8 cellular contexts compared by ENCODE assay signal in the genomic region with DNA sequence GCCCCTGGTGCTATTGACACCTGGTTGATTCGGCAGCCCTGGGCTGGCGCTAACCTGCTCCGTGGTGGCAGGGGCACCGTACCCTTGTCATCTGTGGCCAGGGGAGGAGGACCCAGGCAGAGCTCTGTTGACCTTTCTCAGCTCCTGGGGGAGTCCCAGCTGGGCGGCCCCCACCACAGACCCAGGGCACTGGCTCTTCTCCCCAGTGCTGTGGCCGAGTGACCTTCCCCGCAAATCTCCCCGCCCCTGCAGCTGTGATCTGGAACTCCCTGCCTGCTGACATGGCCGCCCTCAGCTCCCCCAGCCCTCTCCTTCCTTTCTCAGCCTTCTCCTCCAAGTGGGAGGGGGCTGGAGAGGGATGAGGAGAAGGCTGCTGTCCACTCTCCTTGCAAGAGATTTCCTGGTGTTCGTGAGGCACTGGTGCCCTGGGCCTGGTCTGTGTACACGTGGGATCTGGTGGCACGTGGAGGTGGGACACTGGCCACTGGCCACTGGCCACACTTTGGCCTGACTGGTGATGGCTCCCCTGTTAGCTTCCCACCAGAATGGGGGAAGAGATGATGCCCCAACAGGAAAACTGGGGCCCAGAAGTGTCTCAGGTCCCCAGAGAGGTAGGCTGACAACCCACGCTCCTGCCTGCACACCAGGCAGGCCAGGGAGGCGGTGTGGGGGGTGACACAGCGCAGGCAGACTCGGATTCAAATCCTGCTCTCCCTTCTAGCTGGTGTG. TPM values are rescaled to one million over a fixed set of nuclear protein-coding genes. Genes with fewer than 3 reads are reported as not detected.
DNase-seq lines count a peak whose midpoint lies in the region; ATAC-seq and TF ChIP-seq lines count a peak whose summit lies in the region.

No MANE protein-coding gene starts in this region.

- peaks cover 4% of the 10 kb centered on the region for H3K36me3 Mint-ChIP-seq in activated naive CD4-positive, alpha-beta T cell treated with anti-CD3 and anti-CD28 coated beads, Interleukin-2, amount 50 U/mL, for 24 hours

- WGBS in liver = 86% methylated on average over 16 of the region's 16 CpGs
- 82% methylated on average over 16 of the region's 16 CpGs for WGBS in thymus

- H3K4me3 Mint-ChIP-seq in activated naive CD4-positive, alpha-beta T cell treated with anti-CD3 and anti-CD28 coated beads, Interleukin-2, amount 50 U/mL, for 24 hours = peak overlapping the region; percentile 82

- H3K4me1 Mint-ChIP-seq in activated naive CD4-positive, alpha-beta T cell treated with anti-CD3 and anti-CD28 coated beads, Interleukin-2, amount 50 U/mL, for 24 hours = peaks cover 86% of the 10 kb centered on the region

- H3K36me3 ChIP-seq in liver (ENCODE audit: control insufficient read depth in 4 of 4, insufficient read depth in 3 of 4, low read depth in 1 of 4, low read length in 3 of 4) (no peaks in the 10 kb centered on the region), thymus (ENCODE audit: control insufficient read depth, insufficient read depth) (peaks cover 21% of the 10 kb centered on the region)

- no peaks in the 10 kb centered on the region for H3K27me3 Mint-ChIP-seq in activated naive CD4-positive, alpha-beta T cell treated with anti-CD3 and anti-CD28 coated beads, Interleukin-2, amount 50 U/mL, for 24 hours

- DNase-seq in activated effector memory CD4-positive, alpha-beta T cell treated with anti-CD3 and anti-CD28 coated beads, Interleukin-2, amount 50 U/mL, for 16 hours = peak; percentile 74
- no peak for DNase-seq in activated effector memory CD4-positive, alpha-beta T cell treated with Interleukin-2 at 50 U/mL for 16 hours
- DNase-seq in SIG-M5 treated with dmso at 0.1 percent for 504 hours (lab: John Stamatoyannopoulos, UW; ENCODE audit: unreplicated experiment) (no peak), amniotic stem cell (lab: John Stamatoyannopoulos, UW) (no peak)

- H3K27me3 ChIP-seq in liver (ENCODE audit: control insufficient read depth in 4 of 4, insufficient read depth in 4 of 4, low read length in 3 of 4) = no peaks in the 10 kb centered on the region
- H3K27me3 ChIP-seq in thymus (ENCODE audit: control insufficient read depth, insufficient read depth) = no peaks in the 10 kb centered on the region

- H3K27ac ChIP-seq in liver (ENCODE audit: low read depth in 1 of 2, low read length in 2 of 2) = peak overlapping the region; percentile 66 to 80
- peak overlapping the region; percentile 78 for H3K27ac ChIP-seq in thymus (ENCODE audit: low read depth)

- H3K9me3 Mint-ChIP-seq in activated naive CD4-positive, alpha-beta T cell treated with anti-CD3 and anti-CD28 coated beads, Interleukin-2, amount 50 U/mL, for 24 hours = no peaks in the 10 kb centered on the region

- H3K4me1 ChIP-seq in liver (ENCODE audit: control insufficient read depth in 4 of 4, insufficient read depth in 4 of 4, low read length in 3 of 4) (peaks cover 0 to 5% (median 0%) of the 10 kb centered on the region in 4 donors), thymus (ENCODE audit: control insufficient read depth, insufficient read depth, low read length) (peaks cover 50% of the 10 kb centered on the region)

- peak overlapping the region; percentile 100 for H3K27ac Mint-ChIP-seq in activated naive CD4-positive, alpha-beta T cell treated with anti-CD3 and anti-CD28 coated beads, Interleukin-2, amount 50 U/mL, for 24 hours

- no peak for TF ChIP-seq CTCF in liver (IDR thresholded peaks at IDR 0.05; ENCODE audit: low read depth, low read length, missing input control)

- no peaks in the 10 kb centered on the region for H3K9me3 ChIP-seq in liver (ENCODE audit: control insufficient read depth in 4 of 4, low read length in 3 of 4)
- no peaks in the 10 kb centered on the region for H3K9me3 ChIP-seq in thymus (ENCODE audit: control insufficient read depth)

- H3K9ac ChIP-seq in liver (ENCODE audit: low read depth in 1 of 2, low read length in 2 of 2) = no peak overlapping the region

- no peak for ATAC-seq in GM19452 (IDR thresholded peaks at IDR 0.05; ENCODE audit: unreplicated experiment)

- no peak for TF ChIP-seq RAD21 in liver (IDR thresholded peaks at IDR 0.05)

- H3K4me3 ChIP-seq in liver (ENCODE audit: low read depth in 1 of 3, low read length in 3 of 3) (no peak overlapping the region), thymus (ENCODE audit: low read length) (no peak overlapping the region)

TF ChIP-seq in liver, 16 proteins besides CTCF, POLR2A, EP300 and RAD21:
- TF ChIP-seq NR2F2 (IDR thresholded peaks at IDR 0.05) (no peak), FOXA1 (IDR thresholded peaks at IDR 0.05) (no peak), EGR1 (IDR thresholded peaks at IDR 0.05; ENCODE audit: low read depth in 2 of 2) (no peak), FOXA2 (IDR thresholded peaks at IDR 0.05) (no peak), JUND (IDR thresholded peaks at IDR 0.05) (no peak), HNF4A (conservative IDR thresholded peaks at IDR 0.05) (no peak), RXRA (IDR thresholded peaks at IDR 0.05) (no peak), SP1 (IDR thresholded peaks at IDR 0.05) (no peak), HNF4G (IDR thresholded peaks at IDR 0.05) (no peak), TAF1 (conservative IDR thresholded peaks at IDR 0.05) (no peak)
- TF ChIP-seq, protein P1, sequence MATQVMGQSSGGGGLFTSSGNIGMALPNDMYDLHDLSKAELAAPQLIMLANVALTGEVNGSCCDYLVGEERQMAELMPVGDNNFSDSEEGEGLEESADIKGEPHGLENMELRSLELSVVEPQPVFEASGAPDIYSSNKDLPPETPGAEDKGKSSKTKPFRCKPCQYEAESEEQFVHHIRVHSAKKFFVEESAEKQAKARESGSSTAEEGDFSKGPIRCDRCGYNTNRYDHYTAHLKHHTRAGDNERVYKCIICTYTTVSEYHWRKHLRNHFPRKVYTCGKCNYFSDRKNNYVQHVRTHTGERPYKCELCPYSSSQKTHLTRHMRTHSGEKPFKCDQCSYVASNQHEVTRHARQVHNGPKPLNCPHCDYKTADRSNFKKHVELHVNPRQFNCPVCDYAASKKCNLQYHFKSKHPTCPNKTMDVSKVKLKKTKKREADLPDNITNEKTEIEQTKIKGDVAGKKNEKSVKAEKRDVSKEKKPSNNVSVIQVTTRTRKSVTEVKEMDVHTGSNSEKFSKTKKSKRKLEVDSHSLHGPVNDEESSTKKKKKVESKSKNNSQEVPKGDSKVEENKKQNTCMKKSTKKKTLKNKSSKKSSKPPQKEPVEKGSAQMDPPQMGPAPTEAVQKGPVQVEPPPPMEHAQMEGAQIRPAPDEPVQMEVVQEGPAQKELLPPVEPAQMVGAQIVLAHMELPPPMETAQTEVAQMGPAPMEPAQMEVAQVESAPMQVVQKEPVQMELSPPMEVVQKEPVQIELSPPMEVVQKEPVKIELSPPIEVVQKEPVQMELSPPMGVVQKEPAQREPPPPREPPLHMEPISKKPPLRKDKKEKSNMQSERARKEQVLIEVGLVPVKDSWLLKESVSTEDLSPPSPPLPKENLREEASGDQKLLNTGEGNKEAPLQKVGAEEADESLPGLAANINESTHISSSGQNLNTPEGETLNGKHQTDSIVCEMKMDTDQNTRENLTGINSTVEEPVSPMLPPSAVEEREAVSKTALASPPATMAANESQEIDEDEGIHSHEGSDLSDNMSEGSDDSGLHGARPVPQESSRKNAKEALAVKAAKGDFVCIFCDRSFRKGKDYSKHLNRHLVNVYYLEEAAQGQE (IDR thresholded peaks at IDR 0.05) = no peak
- TF ChIP-seq, protein P2, sequence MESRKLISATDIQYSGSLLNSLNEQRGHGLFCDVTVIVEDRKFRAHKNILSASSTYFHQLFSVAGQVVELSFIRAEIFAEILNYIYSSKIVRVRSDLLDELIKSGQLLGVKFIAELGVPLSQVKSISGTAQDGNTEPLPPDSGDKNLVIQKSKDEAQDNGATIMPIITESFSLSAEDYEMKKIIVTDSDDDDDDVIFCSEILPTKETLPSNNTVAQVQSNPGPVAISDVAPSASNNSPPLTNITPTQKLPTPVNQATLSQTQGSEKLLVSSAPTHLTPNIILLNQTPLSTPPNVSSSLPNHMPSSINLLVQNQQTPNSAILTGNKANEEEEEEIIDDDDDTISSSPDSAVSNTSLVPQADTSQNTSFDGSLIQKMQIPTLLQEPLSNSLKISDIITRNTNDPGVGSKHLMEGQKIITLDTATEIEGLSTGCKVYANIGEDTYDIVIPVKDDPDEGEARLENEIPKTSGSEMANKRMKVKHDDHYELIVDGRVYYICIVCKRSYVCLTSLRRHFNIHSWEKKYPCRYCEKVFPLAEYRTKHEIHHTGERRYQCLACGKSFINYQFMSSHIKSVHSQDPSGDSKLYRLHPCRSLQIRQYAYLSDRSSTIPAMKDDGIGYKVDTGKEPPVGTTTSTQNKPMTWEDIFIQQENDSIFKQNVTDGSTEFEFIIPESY (IDR thresholded peaks at IDR 0.05) = no peak

RNA-seq across cellular contexts. Expression of a gene that starts 8.2 kb away (rescaled TPM):
- total RNA-seq in liver = 1 to 10 TPM; 7.0 to 7.4 TPM
- polyA plus RNA-seq in liver (1 to 10 TPM; 1.5 to 2.7 TPM), thymus (79.5 TPM)

RNA-seq across cellular contexts. Expression of a gene that starts 32.0 kb away (rescaled TPM):
- not detected for total RNA-seq in liver
- not detected for polyA plus RNA-seq in liver
- 0.21 TPM for polyA plus RNA-seq in thymus

Comparison
In these comparisons a context has a peak if more than half of its experiments do, and no peak if none do; other contexts are left out.
1. RNA of a gene that starts 8.2 kb away (polyA plus RNA-seq): 79.5 TPM in thymus (single experiment); 1.5 to 2.7 TPM in liver; every median in the first group is over 10 times any median in the second.